In genomic region chr11:22512457-22512856, GRCh38 we compare ENCODE assay signal across 29 cellular contexts.
DNase-seq lines count a peak whose midpoint lies in the region; ATAC-seq, FAIRE-seq and TF ChIP-seq lines count a peak whose summit lies in the region.
"Had no signal": no experiment of that assay in that cellular context is flagged by ENCODE, and none has a peak within 500 bp of the region (broad histone marks: within the 10 kb centered on the region; RNA-seq: fewer than 3 reads in every experiment).

No MANE protein-coding gene starts in this region.

- H3K4me1 Mint-ChIP-seq in astrocyte (ENCODE audit: low read depth, unreplicated experiment), result peaks cover 8% of the 10 kb centered on the region
- peaks cover 29% of the 10 kb centered on the region for H3K4me1 Mint-ChIP-seq in nephron
- no peaks in the 10 kb centered on the region for H3K4me1 Mint-ChIP-seq in immature natural killer cell
- no peaks in the 10 kb centered on the region for H3K4me1 Mint-ChIP-seq in activated T-helper 1 cell treated with anti-CD3 and anti-CD28 coated beads, Interleukin-12 subunit alpha, Interleukin-12 subunit beta, Interleukin-2, Interleukin-4 antibody, amounts not matched to agents 30 ng/mL and 10 ng/mL and 1 ng/mL, durations not matched to agents 14 hours and 24 hours and 36 hours (ENCODE audit: low read depth)
- H3K4me1 Mint-ChIP-seq: CD4-positive, CD25-positive, alpha-beta regulatory T cell; T-cell had no signal

- peak; percentile 55 for ATAC-seq in GM18519 (IDR thresholded peaks at IDR 0.05; ENCODE audit: low FRiP score, unreplicated experiment)
- ATAC-seq: PC-3, T-cell had no signal

- H3K4me3 Mint-ChIP-seq in astrocyte (ENCODE audit: unreplicated experiment) (no peak overlapping the region), nephron (no peak overlapping the region), immature natural killer cell (no peak overlapping the region)
- no peak overlapping the region for H3K4me3 Mint-ChIP-seq in activated T-helper 1 cell treated with anti-CD3 and anti-CD28 coated beads, Interleukin-12 subunit alpha, Interleukin-12 subunit beta, Interleukin-2, Interleukin-4 antibody, amounts not matched to agents 30 ng/mL and 10 ng/mL and 1 ng/mL, durations not matched to agents 14 hours and 24 hours and 36 hours
- H3K4me3 Mint-ChIP-seq: CD4-positive, CD25-positive, alpha-beta regulatory T cell; HFFc6; T-cell had no signal

- H3K4me2 ChIP-seq in astrocyte (ENCODE audit: low read length), result no peak overlapping the region
- H3K4me2 ChIP-seq: BLaER1 had no signal

- H3K36me3 Mint-ChIP-seq in astrocyte (ENCODE audit: low read depth, unreplicated experiment), result no peaks in the 10 kb centered on the region
- H3K36me3 Mint-ChIP-seq in nephron (ENCODE audit: low read depth), result no peaks in the 10 kb centered on the region
- H3K36me3 Mint-ChIP-seq in immature natural killer cell, result no peaks in the 10 kb centered on the region
- H3K36me3 Mint-ChIP-seq in activated T-helper 1 cell treated with anti-CD3 and anti-CD28 coated beads, Interleukin-12 subunit alpha, Interleukin-12 subunit beta, Interleukin-2, Interleukin-4 antibody, amounts not matched to agents 30 ng/mL and 10 ng/mL and 1 ng/mL, durations not matched to agents 14 hours and 24 hours and 36 hours (ENCODE audit: low read depth), result no peaks in the 10 kb centered on the region
- H3K36me3 Mint-ChIP-seq: CD4-positive, CD25-positive, alpha-beta regulatory T cell; T-cell had no signal

- H3K27ac Mint-ChIP-seq in astrocyte (ENCODE audit: unreplicated experiment), result no peak overlapping the region
- peak overlapping the region; percentile 30 to 57 (median 43) for H3K27ac Mint-ChIP-seq in nephron
- H3K27ac Mint-ChIP-seq in immature natural killer cell, result no peak overlapping the region
- H3K27ac Mint-ChIP-seq in activated T-helper 1 cell treated with anti-CD3 and anti-CD28 coated beads, Interleukin-12 subunit alpha, Interleukin-12 subunit beta, Interleukin-2, Interleukin-4 antibody, amounts not matched to agents 30 ng/mL and 10 ng/mL and 1 ng/mL, durations not matched to agents 14 hours and 24 hours and 36 hours, result no peak overlapping the region
- H3K27ac Mint-ChIP-seq: CD4-positive, CD25-positive, alpha-beta regulatory T cell; HFFc6; T-cell had no signal

- H3K27me3 Mint-ChIP-seq in astrocyte (ENCODE audit: low read depth, unreplicated experiment), result no peaks in the 10 kb centered on the region
- no peaks in the 10 kb centered on the region for H3K27me3 Mint-ChIP-seq in nephron (ENCODE audit: low read depth)
- H3K27me3 Mint-ChIP-seq in immature natural killer cell (ENCODE audit: low read depth in 3 of 3), result peaks cover 0 to 2% (median 1%) of the 10 kb centered on the region in 3 donors
- H3K27me3 Mint-ChIP-seq in activated T-helper 1 cell treated with anti-CD3 and anti-CD28 coated beads, Interleukin-12 subunit alpha, Interleukin-12 subunit beta, Interleukin-2, Interleukin-4 antibody, amounts not matched to agents 30 ng/mL and 10 ng/mL and 1 ng/mL, durations not matched to agents 14 hours and 24 hours and 36 hours (ENCODE audit: insufficient read depth), result peaks cover 3% of the 10 kb centered on the region
- H3K27me3 Mint-ChIP-seq: CD4-positive, CD25-positive, alpha-beta regulatory T cell had no signal

- TF ChIP-seq CTCF in astrocyte (IDR thresholded peaks at IDR 0.05; ENCODE audit: insufficient read depth, low read depth, low read length) (no peak), nephron (IDR thresholded peaks at IDR 0.05; ENCODE audit: unreplicated experiment in 3 of 3) (no peak)

- intact Hi-C loops in activated T-helper 1 cell treated with anti-CD3 and anti-CD28 coated beads, Interleukin-12 subunit alpha, Interleukin-12 subunit beta, Interleukin-2, Interleukin-4 antibody, amounts not matched to agents 30 ng/mL and 10 ng/mL and 1 ng/mL, durations not matched to agents 14 hours and 24 hours and 36 hours (cut with micrococcal nuclease), result no loop called here

- H3K4me3 ChIP-seq in MG63 (no peak overlapping the region), astrocyte (ENCODE audit: insufficient read depth, low read depth, low read length) (no peak overlapping the region)
- H3K4me3 ChIP-seq: BLaER1, HAP-1 had no signal

- DNase-seq in MG63 (peak; percentile 81), astrocyte (ENCODE audit: low read depth) (peak; percentile 37), immature natural killer cell (no peak), NCI-H748 treated with DMSO at 0.1 percent for 48 hours (lab: John Stamatoyannopoulos, UW) (no peak), NCI-H1092 (lab: John Stamatoyannopoulos, UW) (no peak)
- no peak for DNase-seq in activated T-helper 1 cell treated with anti-CD3 and anti-CD28 coated beads, Interleukin-12 subunit alpha, Interleukin-12 subunit beta, Interleukin-2, Interleukin-4 antibody, amounts not matched to agents 30 ng/mL and 10 ng/mL and 1 ng/mL, durations not matched to agents 14 hours and 24 hours and 36 hours (ENCODE audit: low spot score)
- DNase-seq: CD4-positive, CD25-positive, alpha-beta regulatory T cell; DMS79; GF-D8; GOT3; HFFc6; IMR-90; KG1; NCI-H1048; NCI-H1417 treated with DMSO at 0.1 percent for 48 hours; NCI-H1694 treated with DMSO at 0.1 percent for 48 hours; NCI-H2081; NCI-H2227 treated with DMSO at 0.1 percent for 48 hours; NCI-H524; NCI-H82; NK-92 treated with Interleukin-12 subunit alpha and Interleukin-12 subunit beta, amount 100 ng/mL, for 24 hours; PC-3; Right ventricle myocardium superior; T-cell had no signal

- no peaks in the 10 kb centered on the region for H3K79me2 ChIP-seq in astrocyte (ENCODE audit: insufficient read depth, low read length)

- H3K36me3 ChIP-seq in MG63 (no peaks in the 10 kb centered on the region), astrocyte (ENCODE audit: insufficient read depth, low read length) (no peaks in the 10 kb centered on the region)
- H3K36me3 ChIP-seq: BLaER1, HAP-1 had no signal

- no peaks in the 10 kb centered on the region for H3K9me3 ChIP-seq in MG63
- H3K9me3 ChIP-seq in astrocyte (ENCODE audit: insufficient read depth, low read depth, low read length), result no peaks in the 10 kb centered on the region
- H3K9me3 ChIP-seq: BLaER1, HAP-1 had no signal

- no peak overlapping the region for H3K27ac ChIP-seq in astrocyte (ENCODE audit: low read depth, low read length)
- H3K27ac ChIP-seq: BLaER1 had no signal

- no peaks in the 10 kb centered on the region for H3K27me3 ChIP-seq in MG63
- H3K27me3 ChIP-seq in astrocyte (ENCODE audit: insufficient read depth, low read length), result no peaks in the 10 kb centered on the region
- H3K27me3 ChIP-seq: BLaER1 had no signal

- no peak overlapping the region for H2AFZ ChIP-seq in astrocyte (ENCODE audit: low read depth, low read length)

- no peaks in the 10 kb centered on the region for H4K20me1 ChIP-seq in astrocyte (ENCODE audit: insufficient read depth, low read length)
- H4K20me1 ChIP-seq: BLaER1 had no signal

- no peaks in the 10 kb centered on the region for H3K9me3 Mint-ChIP-seq in astrocyte (ENCODE audit: unreplicated experiment)
- no peaks in the 10 kb centered on the region for H3K9me3 Mint-ChIP-seq in nephron
- peaks cover 0 to 2% (median 0%) of the 10 kb centered on the region in 6 donors for H3K9me3 Mint-ChIP-seq in immature natural killer cell
- no peaks in the 10 kb centered on the region for H3K9me3 Mint-ChIP-seq in activated T-helper 1 cell treated with anti-CD3 and anti-CD28 coated beads, Interleukin-12 subunit alpha, Interleukin-12 subunit beta, Interleukin-2, Interleukin-4 antibody, amounts not matched to agents 30 ng/mL and 10 ng/mL and 1 ng/mL, durations not matched to agents 14 hours and 24 hours and 36 hours
- H3K9me3 Mint-ChIP-seq: T-cell had no signal

- no peak overlapping the region for H3K9ac ChIP-seq in astrocyte (ENCODE audit: low read length)
- H3K9ac ChIP-seq: BLaER1 had no signal

- H3K4me1 ChIP-seq in astrocyte (ENCODE audit: insufficient read depth, low read length), result peaks cover 5% of the 10 kb centered on the region
- H3K4me1 ChIP-seq: BLaER1, HAP-1 had no signal

- FAIRE-seq in astrocyte (lab: Jason Lieb, UNC), result no peak
- FAIRE-seq: GM12892 had no signal

Comparison
In these comparisons a context has a peak if more than half of its experiments do, and no peak if none do; other contexts are left out.
1. DNase-seq: peak in MG63 (single experiment) and astrocyte (single experiment); none in immature natural killer cell (0 of 3), activated T-helper 1 cell treated with anti-CD3 and anti-CD28 coated beads, Interleukin-12 subunit alpha, Interleukin-12 subunit beta, Interleukin-2, Interleukin-4 antibody, amounts not matched to agents 30 ng/mL and 10 ng/mL and 1 ng/mL, durations not matched to agents 14 hours and 24 hours and 36 hours (single experiment), NCI-H748 treated with DMSO at 0.1 percent for 48 hours (single experiment) and NCI-H1092 (single experiment).
2. H3K27ac Mint-ChIP-seq: peak in nephron (3 of 3); none in astrocyte (single experiment), immature natural killer cell (0 of 6) and activated T-helper 1 cell treated with anti-CD3 and anti-CD28 coated beads, Interleukin-12 subunit alpha, Interleukin-12 subunit beta, Interleukin-2, Interleukin-4 antibody, amounts not matched to agents 30 ng/mL and 10 ng/mL and 1 ng/mL, durations not matched to agents 14 hours and 24 hours and 36 hours (single experiment).